11 cellular contexts compared by ENCODE assay signal in genomic region chr2:163732718-163733117, GRCh38. TPM values are rescaled to one million over a fixed set of nuclear protein-coding genes. Genes with fewer than 3 reads are reported as not detected.
DNase-seq lines count a peak whose midpoint lies in the region; ATAC-seq and TF ChIP-seq lines count a peak whose summit lies in the region.
"Had no signal": no experiment of that assay in that cellular context is flagged by ENCODE, and none has a peak within 500 bp of the region (broad histone marks: within the 10 kb centered on the region; RNA-seq: fewer than 3 reads in every experiment).

No MANE protein-coding gene starts in this region.

- ATAC-seq in heart right ventricle (no peak), Right ventricle myocardium superior (ENCODE audit: poor library complexity) (no peak), HG02642 (IDR thresholded peaks at IDR 0.05; ENCODE audit: poor library complexity, unreplicated experiment) (no peak)
- ATAC-seq in stimulated activated naive B cell treated with anti-CD40 and anti-IgM and Interleukin-4, amounts not matched to agents 10 μg/mL and 1 μg/mL and 100 μg/mL, for 72 hours (replicated peaks), result no peak

- TF ChIP-seq POLR2A in vagina (IDR thresholded peaks at IDR 0.05), result no peak

- H3K4me1 ChIP-seq in heart right ventricle, result peaks cover 0 to 37% (median 7%) of the 10 kb centered on the region in 9 donors
- H3K4me1 ChIP-seq in ectodermal cell (ENCODE audit: control insufficient read depth, insufficient read depth, low read length), result peaks cover 24% of the 10 kb centered on the region
- peaks cover 6% of the 10 kb centered on the region for H3K4me1 ChIP-seq in vagina

- peak overlapping the region; percentile 92 for H3K4me3 Mint-ChIP-seq in nephron progenitor cell
- H3K4me3 Mint-ChIP-seq in stimulated activated naive B cell treated with anti-CD40 and anti-IgM and Interleukin-4, amounts not matched to agents 10 μg/mL and 1 μg/mL and 100 μg/mL, for 72 hours, result no peak overlapping the region

- no peak for TF ChIP-seq CTCF in heart right ventricle (IDR thresholded peaks at IDR 0.05)
- TF ChIP-seq CTCF in nephron progenitor cell (IDR thresholded peaks at IDR 0.05), result no peak
- no peak for TF ChIP-seq CTCF in vagina (IDR thresholded peaks at IDR 0.05)

- no peaks in the 10 kb centered on the region for H3K36me3 Mint-ChIP-seq in nephron progenitor cell (ENCODE audit: low read depth)
- no peaks in the 10 kb centered on the region for H3K36me3 Mint-ChIP-seq in stimulated activated naive B cell treated with anti-CD40 and anti-IgM and Interleukin-4, amounts not matched to agents 10 μg/mL and 1 μg/mL and 100 μg/mL, for 72 hours

- no peaks in the 10 kb centered on the region for H3K27me3 Mint-ChIP-seq in nephron progenitor cell (ENCODE audit: low read depth, poor library complexity)
- peaks cover 34 to 46% of the 10 kb centered on the region in 2 donors for H3K27me3 Mint-ChIP-seq in stimulated activated naive B cell treated with anti-CD40 and anti-IgM and Interleukin-4, amounts not matched to agents 10 μg/mL and 1 μg/mL and 100 μg/mL, for 72 hours

- intact Hi-C loops in heart right ventricle (cut with DNase I), result loop anchor here in 6 of 10 donors (5.0 to 10.0 kb wide), 10 partner anchors 40 to 388 kb away; no protein-coding TSS in a partner anchor
- intact Hi-C loops in Right ventricle myocardium superior (cut with DNase I), result loop anchor here (10.0 kb wide), 2 partner anchors 128 to 268 kb away; no protein-coding TSS in a partner anchor
- intact Hi-C loops in vagina (cut with DNase I), result no loop called here
- intact Hi-C loops in posterior cingulate gyrus (cut with DNase I), result loop anchor here (5.0 kb wide), 2 partner anchors 120 to 385 kb away; no protein-coding TSS in a partner anchor

- no peaks in the 10 kb centered on the region for H3K9me3 ChIP-seq in heart right ventricle
- no peaks in the 10 kb centered on the region for H3K9me3 ChIP-seq in ectodermal cell (ENCODE audit: control insufficient read depth, low read length)
- no peaks in the 10 kb centered on the region for H3K9me3 ChIP-seq in vagina

- H3K36me3 ChIP-seq in heart right ventricle, result no peaks in the 10 kb centered on the region
- no peaks in the 10 kb centered on the region for H3K36me3 ChIP-seq in ectodermal cell (ENCODE audit: control insufficient read depth, insufficient read depth, low read length)
- no peaks in the 10 kb centered on the region for H3K36me3 ChIP-seq in vagina

- no peaks in the 10 kb centered on the region for H3K9me3 Mint-ChIP-seq in nephron progenitor cell
- H3K9me3 Mint-ChIP-seq in stimulated activated naive B cell treated with anti-CD40 and anti-IgM and Interleukin-4, amounts not matched to agents 10 μg/mL and 1 μg/mL and 100 μg/mL, for 72 hours, result no peaks in the 10 kb centered on the region

- DNase-seq in heart right ventricle (no peak), Right ventricle myocardium superior (no peak), nephron progenitor cell (no peak), vagina (ENCODE audit: extremely low spot score in 2 of 2) (no peak), posterior cingulate gyrus (no peak)
- no peak for DNase-seq in stimulated activated naive B cell treated with anti-CD40 and anti-IgM and Interleukin-4, amounts not matched to agents 10 μg/mL and 1 μg/mL and 100 μg/mL, for 72 hours
- DNase-seq: activated CD4-positive, alpha-beta T cell treated with anti-CD3 and anti-CD28 coated beads for 4 hours; amniotic stem cell; trophoblast cell had no signal

- H3K27ac ChIP-seq in heart right ventricle (peak overlapping the region; percentile 44 to 96 (median 94)), ectodermal cell (ENCODE audit: insufficient read depth, low read depth, low read length, poor library complexity, severe bottlenecking) (peak overlapping the region; percentile 68), vagina (peak overlapping the region; percentile 93)

- H3K4me3 ChIP-seq in heart right ventricle, result peak overlapping the region in 9 of 10 donors; percentile 63 to 74 (median 72)
- peak overlapping the region; percentile 86 for H3K4me3 ChIP-seq in ectodermal cell (ENCODE audit: insufficient read depth, low read depth, low read length)
- H3K4me3 ChIP-seq in vagina, result peak overlapping the region in 1 of 2 donors; percentile 61

- H3K27me3 ChIP-seq in heart right ventricle (peaks cover 0 to 29% (median 0%) of the 10 kb centered on the region in 7 donors), ectodermal cell (ENCODE audit: control insufficient read depth, insufficient read depth, low read length, poor library complexity, severe bottlenecking) (no peaks in the 10 kb centered on the region), vagina (no peaks in the 10 kb centered on the region)

- WGBS in heart right ventricle, 2 donors, result 25 to 28% methylated on average over 4 of the region's 4 CpGs
- 59 to 71% methylated on average over 4 of the region's 4 CpGs for WGBS in ectodermal cell, 2 experiments

- H3K4me1 Mint-ChIP-seq in nephron progenitor cell, result peaks cover 55% of the 10 kb centered on the region
- peaks cover 6% of the 10 kb centered on the region in 2 donors for H3K4me1 Mint-ChIP-seq in stimulated activated naive B cell treated with anti-CD40 and anti-IgM and Interleukin-4, amounts not matched to agents 10 μg/mL and 1 μg/mL and 100 μg/mL, for 72 hours

- H3K27ac Mint-ChIP-seq in nephron progenitor cell, result peak overlapping the region; percentile 72
- H3K27ac Mint-ChIP-seq in stimulated activated naive B cell treated with anti-CD40 and anti-IgM and Interleukin-4, amounts not matched to agents 10 μg/mL and 1 μg/mL and 100 μg/mL, for 72 hours, result no peak overlapping the region

RNA-seq across cellular contexts. Expression of gene FIGN, which starts 3.1 kb away (rescaled TPM):
- total RNA-seq in heart right ventricle (10 to 100 TPM in 9 of 10 donors, 1 to 10 TPM in 1; 10.0 to 17.0 (median 12.2) TPM), Right ventricle myocardium superior (13.5 TPM), vagina (3.2 TPM)
- 1 to 10 TPM; 2.1 to 7.2 TPM for polyA plus RNA-seq in heart right ventricle
- 39.4 TPM for polyA plus RNA-seq in ectodermal cell (2013, experiment 1 of 4)
- 42.0 TPM for polyA plus RNA-seq in ectodermal cell (2013, experiment 2 of 4)
- 28.8 TPM for polyA plus RNA-seq in ectodermal cell (2013, experiment 3 of 4)
- 35.4 TPM for polyA plus RNA-seq in ectodermal cell (2013, experiment 4 of 4)
